In the genomic region with DNA sequence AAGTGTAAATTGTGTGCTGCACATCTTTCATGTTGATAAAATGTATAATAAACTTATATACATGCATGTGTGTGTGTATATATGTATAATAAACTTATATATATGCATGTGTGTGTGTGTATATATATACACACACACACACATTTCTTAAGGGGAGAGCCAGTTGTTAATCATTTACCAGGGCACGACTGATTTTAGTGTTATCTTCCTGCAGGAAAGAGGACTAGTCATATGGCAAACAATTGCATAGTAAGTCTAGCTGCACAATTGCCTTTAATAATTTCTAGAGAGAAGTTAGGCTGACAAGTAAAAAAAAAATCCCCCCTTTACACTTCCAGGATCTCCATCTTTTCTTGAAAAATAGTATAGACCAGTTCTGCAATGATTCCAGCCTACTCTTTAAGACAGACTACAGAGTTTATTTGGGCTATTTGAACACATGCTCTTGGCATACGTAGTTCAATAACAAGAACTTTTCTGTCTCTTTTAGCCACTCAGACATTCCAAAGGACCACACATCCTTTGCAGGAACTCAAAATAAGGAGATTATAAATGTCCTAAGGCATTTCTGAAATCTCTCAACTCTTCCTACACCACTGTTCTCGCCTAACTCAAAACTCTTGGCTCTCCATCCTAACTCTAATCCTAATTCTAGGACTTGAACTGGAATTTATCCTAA, we compare ENCODE assay signal across 1 cellular context.
TF ChIP-seq lines count a peak whose summit lies in the region.

No MANE protein-coding gene starts in this region.

TF ChIP-seq in GM12878, 131 proteins besides CTCF, POLR2A, EP300 and RAD21 (continued from another document):
- TF ChIP-seq, protein P1, sequence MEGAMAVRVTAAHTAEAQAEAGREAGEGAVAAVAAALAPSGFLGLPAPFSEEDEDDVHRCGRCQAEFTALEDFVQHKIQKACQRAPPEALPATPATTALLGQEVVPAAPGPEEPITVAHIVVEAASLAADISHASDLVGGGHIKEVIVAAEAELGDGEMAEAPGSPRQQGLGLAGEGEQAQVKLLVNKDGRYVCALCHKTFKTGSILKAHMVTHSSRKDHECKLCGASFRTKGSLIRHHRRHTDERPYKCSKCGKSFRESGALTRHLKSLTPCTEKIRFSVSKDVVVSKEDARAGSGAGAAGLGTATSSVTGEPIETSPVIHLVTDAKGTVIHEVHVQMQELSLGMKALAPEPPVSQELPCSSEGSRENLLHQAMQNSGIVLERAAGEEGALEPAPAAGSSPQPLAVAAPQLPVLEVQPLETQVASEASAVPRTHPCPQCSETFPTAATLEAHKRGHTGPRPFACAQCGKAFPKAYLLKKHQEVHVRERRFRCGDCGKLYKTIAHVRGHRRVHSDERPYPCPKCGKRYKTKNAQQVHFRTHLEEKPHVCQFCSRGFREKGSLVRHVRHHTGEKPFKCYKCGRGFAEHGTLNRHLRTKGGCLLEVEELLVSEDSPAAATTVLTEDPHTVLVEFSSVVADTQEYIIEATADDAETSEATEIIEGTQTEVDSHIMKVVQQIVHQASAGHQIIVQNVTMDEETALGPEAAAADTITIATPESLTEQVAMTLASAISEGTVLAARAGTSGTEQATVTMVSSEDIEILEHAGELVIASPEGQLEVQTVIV (IDR thresholded peaks at IDR 0.05; ENCODE audit: borderline replicate concordance, partially characterized antibody) = no peak
- TF ChIP-seq CHD4 (IDR thresholded peaks at IDR 0.05) = no peak
- TF ChIP-seq, protein P2, sequence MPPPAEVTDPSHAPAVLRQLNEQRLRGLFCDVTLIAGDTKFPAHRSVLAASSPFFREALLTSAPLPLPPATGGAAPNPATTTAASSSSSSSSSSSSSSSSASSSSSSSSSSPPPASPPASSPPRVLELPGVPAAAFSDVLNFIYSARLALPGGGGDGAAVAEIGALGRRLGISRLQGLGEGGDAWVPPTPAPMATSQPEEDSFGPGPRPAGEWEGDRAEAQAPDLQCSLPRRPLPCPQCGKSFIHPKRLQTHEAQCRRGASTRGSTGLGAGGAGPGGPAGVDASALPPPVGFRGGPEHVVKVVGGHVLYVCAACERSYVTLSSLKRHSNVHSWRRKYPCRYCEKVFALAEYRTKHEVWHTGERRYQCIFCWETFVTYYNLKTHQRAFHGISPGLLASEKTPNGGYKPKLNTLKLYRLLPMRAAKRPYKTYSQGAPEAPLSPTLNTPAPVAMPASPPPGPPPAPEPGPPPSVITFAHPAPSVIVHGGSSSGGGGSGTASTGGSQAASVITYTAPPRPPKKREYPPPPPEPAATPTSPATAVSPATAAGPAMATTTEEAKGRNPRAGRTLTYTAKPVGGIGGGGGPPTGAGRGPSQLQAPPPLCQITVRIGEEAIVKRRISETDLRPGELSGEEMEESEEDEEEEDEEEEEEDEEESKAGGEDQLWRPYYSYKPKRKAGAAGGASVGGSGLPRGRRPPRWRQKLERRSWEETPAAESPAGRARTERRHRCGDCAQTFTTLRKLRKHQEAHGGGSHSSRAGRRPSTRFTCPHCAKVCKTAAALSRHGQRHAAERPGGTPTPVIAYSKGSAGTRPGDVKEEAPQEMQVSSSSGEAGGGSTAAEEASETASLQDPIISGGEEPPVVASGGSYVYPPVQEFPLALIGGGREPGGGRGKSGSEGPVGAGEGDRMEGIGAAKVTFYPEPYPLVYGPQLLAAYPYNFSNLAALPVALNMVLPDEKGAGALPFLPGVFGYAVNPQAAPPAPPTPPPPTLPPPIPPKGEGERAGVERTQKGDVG (CRISPR knock-in tag; IDR thresholded peaks at IDR 0.05) = no peak
- no peak for TF ChIP-seq RB1 (IDR thresholded peaks at IDR 0.05; ENCODE audit: borderline replicate concordance)
- TF ChIP-seq ZSCAN29 (IDR thresholded peaks at IDR 0.05) = no peak
- no peak for TF ChIP-seq MTA3 (IDR thresholded peaks at IDR 0.05; ENCODE audit: borderline replicate concordance, low read length)
- TF ChIP-seq, protein P3, sequence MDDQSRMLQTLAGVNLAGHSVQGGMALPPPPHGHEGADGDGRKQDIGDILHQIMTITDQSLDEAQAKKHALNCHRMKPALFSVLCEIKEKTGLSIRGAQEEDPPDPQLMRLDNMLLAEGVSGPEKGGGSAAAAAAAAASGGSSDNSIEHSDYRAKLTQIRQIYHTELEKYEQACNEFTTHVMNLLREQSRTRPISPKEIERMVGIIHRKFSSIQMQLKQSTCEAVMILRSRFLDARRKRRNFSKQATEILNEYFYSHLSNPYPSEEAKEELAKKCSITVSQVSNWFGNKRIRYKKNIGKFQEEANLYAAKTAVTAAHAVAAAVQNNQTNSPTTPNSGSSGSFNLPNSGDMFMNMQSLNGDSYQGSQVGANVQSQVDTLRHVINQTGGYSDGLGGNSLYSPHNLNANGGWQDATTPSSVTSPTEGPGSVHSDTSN (IDR thresholded peaks at IDR 0.05; ENCODE audit: insufficient replicate concordance, low read depth, low read length) = no peak
- no peak for TF ChIP-seq CBX3 (IDR thresholded peaks at IDR 0.05; ENCODE audit: borderline replicate concordance, low read depth)
